ENCODE assay signal across 8 cellular contexts in the genomic region with DNA sequence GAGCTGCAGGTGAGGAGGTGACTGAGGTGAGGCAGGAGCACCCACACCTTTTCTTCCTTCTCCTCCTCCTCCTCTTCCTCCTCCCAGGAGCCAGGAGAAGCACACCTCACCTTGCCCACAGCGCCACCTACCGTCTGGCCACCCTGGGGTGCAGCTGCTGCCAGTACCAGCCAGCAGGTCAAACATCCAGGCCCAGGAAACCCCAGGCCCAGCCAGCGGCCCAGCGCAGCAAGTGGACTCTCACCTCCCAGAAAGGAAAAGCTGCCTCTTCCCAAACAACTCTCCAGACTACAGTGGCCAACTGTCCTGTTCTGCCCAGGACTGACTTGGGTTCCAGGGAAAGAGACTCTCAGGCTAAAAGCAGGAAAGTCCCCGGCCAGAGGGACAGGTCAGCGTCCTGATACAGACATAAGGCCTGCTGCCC. TPM values are rescaled to one million over a fixed set of nuclear protein-coding genes. Genes with fewer than 3 reads are reported as not detected.
DNase-seq lines count a peak whose midpoint lies in the region; ATAC-seq and TF ChIP-seq lines count a peak whose summit lies in the region.
"Had no signal": no experiment of that assay in that cellular context is flagged by ENCODE, and none has a peak within 500 bp of the region (broad histone marks: within the 10 kb centered on the region; RNA-seq: fewer than 3 reads in every experiment).

No MANE protein-coding gene starts in this region.

- no peak overlapping the region for H2BK15ac ChIP-seq in mesenchymal stem cell (ENCODE audit: low read depth, poor library complexity, severe bottlenecking)

- H4K91ac ChIP-seq in mesenchymal stem cell (ENCODE audit: low read length) = no peak overlapping the region

- no peak overlapping the region for H2AK5ac ChIP-seq in mesenchymal stem cell (ENCODE audit: low read length, severe bottlenecking)

- H4K8ac ChIP-seq in mesenchymal stem cell (ENCODE audit: low read length) = no peak overlapping the region

- H3K23ac ChIP-seq in mesenchymal stem cell (ENCODE audit: low read length in 2 of 2) = no peak overlapping the region

- H3K27me3 ChIP-seq in mesenchymal stem cell (ENCODE audit: control insufficient read depth in 1 of 2, insufficient read depth in 1 of 2, low read length in 2 of 2) = no peaks in the 10 kb centered on the region

- H3K27ac ChIP-seq in mesenchymal stem cell (ENCODE audit: low read length, poor library complexity, severe bottlenecking) = no peak overlapping the region

- no peaks in the 10 kb centered on the region for H3K9me3 ChIP-seq in mesenchymal stem cell (ENCODE audit: control insufficient read depth, low read length)

- H3K9me3 Mint-ChIP-seq in stimulated activated naive CD8-positive, alpha-beta T cell treated with anti-CD3 and anti-CD28 coated beads, Interleukin-15, amount 100 ng/mL, for 72 hours = no peaks in the 10 kb centered on the region
- H3K9me3 Mint-ChIP-seq: central memory CD8-positive, alpha-beta T cell had no signal

- H3K27ac Mint-ChIP-seq in stimulated activated naive CD8-positive, alpha-beta T cell treated with anti-CD3 and anti-CD28 coated beads, Interleukin-15, amount 100 ng/mL, for 72 hours = peak overlapping the region; percentile 34 to 51

- H3K79me1 ChIP-seq in mesenchymal stem cell (replicated peaks; ENCODE audit: low read length, poor library complexity, severe bottlenecking) = peaks cover 8% of the 10 kb centered on the region

- peaks cover 1% of the 10 kb centered on the region for H3K4me1 ChIP-seq in mesenchymal stem cell (ENCODE audit: control insufficient read depth, insufficient read depth, low read depth, low read length)

- H3K4ac ChIP-seq in mesenchymal stem cell (ENCODE audit: low read depth in 1 of 2, low read length in 2 of 2) = no peak overlapping the region

- peak; percentile 88 for TF ChIP-seq CTCF in GM12864 (IDR thresholded peaks at IDR 0.05; ENCODE audit: low read depth, low read length, missing control alignments)

- no peak overlapping the region for H3K4me2 ChIP-seq in mesenchymal stem cell (ENCODE audit: low read length, poor library complexity, severe bottlenecking)

- 61% methylated on average over 6 of the region's 6 CpGs for WGBS in mesenchymal stem cell

- H3K4me3 Mint-ChIP-seq in stimulated activated naive CD8-positive, alpha-beta T cell treated with anti-CD3 and anti-CD28 coated beads, Interleukin-15, amount 100 ng/mL, for 72 hours = no peak overlapping the region
- H3K4me3 Mint-ChIP-seq: central memory CD8-positive, alpha-beta T cell had no signal

- no peak overlapping the region for H2BK12ac ChIP-seq in mesenchymal stem cell (ENCODE audit: low read length in 2 of 2)

- H2BK120ac ChIP-seq in mesenchymal stem cell (ENCODE audit: low read depth, low read length) = no peak overlapping the region

- peak; percentile 53 for ATAC-seq in stimulated activated naive CD8-positive, alpha-beta T cell treated with anti-CD3 and anti-CD28 coated beads, Interleukin-15, amount 100 ng/mL, for 72 hours
- ATAC-seq in HG03442 (IDR thresholded peaks at IDR 0.05; ENCODE audit: unreplicated experiment) = no peak

- H2AFZ ChIP-seq in mesenchymal stem cell (ENCODE audit: low read depth, low read length) = no peak overlapping the region

- H3K14ac ChIP-seq in mesenchymal stem cell (ENCODE audit: low read length in 2 of 2) = no peak overlapping the region

- peaks cover 0 to 11% of the 10 kb centered on the region in 2 experiments for H3K36me3 ChIP-seq in mesenchymal stem cell (ENCODE audit: control insufficient read depth in 1 of 2, insufficient read depth in 2 of 2, low read depth in 1 of 2, low read length in 2 of 2)

- no peaks in the 10 kb centered on the region for H3K27me3 Mint-ChIP-seq in stimulated activated naive CD8-positive, alpha-beta T cell treated with anti-CD3 and anti-CD28 coated beads, Interleukin-15, amount 100 ng/mL, for 72 hours
- H3K27me3 Mint-ChIP-seq: central memory CD8-positive, alpha-beta T cell had no signal

- no peak overlapping the region for H2BK5ac ChIP-seq in mesenchymal stem cell (ENCODE audit: low read depth, low read length, poor library complexity, severe bottlenecking)

- H3K18ac ChIP-seq in mesenchymal stem cell (ENCODE audit: low read depth in 1 of 2, low read length in 2 of 2) = no peak overlapping the region

- H3K4me3 ChIP-seq in GM12864 (ENCODE audit: low read depth, low read length) = no peak overlapping the region
- H3K4me3 ChIP-seq in mesenchymal stem cell (ENCODE audit: insufficient read depth in 1 of 2, low read depth in 1 of 2, low read length in 2 of 2) = no peak overlapping the region

- no peak overlapping the region for H3K9ac ChIP-seq in mesenchymal stem cell (ENCODE audit: low read length)

- H3K4me1 Mint-ChIP-seq in stimulated activated naive CD8-positive, alpha-beta T cell treated with anti-CD3 and anti-CD28 coated beads, Interleukin-15, amount 100 ng/mL, for 72 hours = peaks cover 16% of the 10 kb centered on the region

- DNase-seq in GM12864 (ENCODE audit: low read depth) (no peak), MV-4-11 (lab: John Stamatoyannopoulos, UW) (peak; percentile 26), dermis blood vessel endothelial cell (peak; percentile 76), mesenchymal stem cell (peak; percentile 43)
- peak; percentile 38 to 62 for DNase-seq in activated CD4-positive, alpha-beta T cell treated with anti-CD3 and anti-CD28 coated beads for 24 hours (ENCODE audit: low read depth in 2 of 2)
- DNase-seq in stimulated activated naive CD8-positive, alpha-beta T cell treated with anti-CD3 and anti-CD28 coated beads, Interleukin-15, amount 100 ng/mL, for 72 hours = peak; percentile 42 to 62

RNA-seq across cellular contexts. Expression of a gene that starts 22.7 kb away (rescaled TPM):
- 24.7 and 41.5 TPM in 2 replicates for total RNA-seq in dermis blood vessel endothelial cell
- polyA plus RNA-seq in mesenchymal stem cell (2013, experiment 1 of 2) = 19.1 TPM
- polyA plus RNA-seq in mesenchymal stem cell (2013, experiment 2 of 2) = 20.6 TPM
